23 cellular contexts compared by ENCODE assay signal in genomic region chr1:5364591-5364990, GRCh38.
"Had no signal": no experiment of that assay in that cellular context is flagged by ENCODE, and none has a peak within 500 bp of the region (broad histone marks: within the 10 kb centered on the region; RNA-seq: fewer than 3 reads in every experiment).

No MANE protein-coding gene starts in this region.

- ATAC-seq: left lobe of liver; mucosa of descending colon; natural killer cell treated with Interleukin-12 subunit alpha and Interleukin-12 subunit beta and Interleukin-15 and Interleukin-18, amount 100 ng/mL, for 72 hours; stimulated activated naive B cell treated with anti-CD40 and anti-IgM and Interleukin-4, amounts not matched to agents 10 μg/mL and 1 μg/mL and 100 μg/mL, for 72 hours; upper lobe of right lung had no signal

- H3K36me3 ChIP-seq: neutrophil, spleen, suprapubic skin, transverse colon, upper lobe of right lung, uterus had no signal

- H3K27ac ChIP-seq: dorsolateral prefrontal cortex, neutrophil, parathyroid adenoma, skin epidermis, spleen, suprapubic skin, transverse colon, upper lobe of right lung, uterus had no signal

- H3K36me3 Mint-ChIP-seq: memory B cell; mesothelial cell of epicardium; stimulated activated naive B cell treated with anti-CD40 and anti-IgM and Interleukin-4, amounts not matched to agents 10 μg/mL and 1 μg/mL and 100 μg/mL, for 72 hours had no signal

- H3K4me1 Mint-ChIP-seq: memory B cell; mesothelial cell of epicardium; naive B cell; stimulated activated naive B cell treated with anti-CD40 and anti-IgM and Interleukin-4, amounts not matched to agents 10 μg/mL and 1 μg/mL and 100 μg/mL, for 72 hours had no signal

- H3K9me3 ChIP-seq: mucosa of descending colon, neutrophil, suprapubic skin, transverse colon, upper lobe of right lung, uterus had no signal

- H3K4me1 ChIP-seq: parathyroid adenoma, spleen, suprapubic skin, transverse colon, upper lobe of right lung, uterus had no signal

- H3K4me3 Mint-ChIP-seq: memory B cell; mesothelial cell of epicardium; naive B cell; natural killer cell treated with Interleukin-12 subunit alpha and Interleukin-12 subunit beta and Interleukin-15 and Interleukin-18, amount 100 ng/mL, for 72 hours; neural crest cell; stimulated activated naive B cell treated with anti-CD40 and anti-IgM and Interleukin-4, amounts not matched to agents 10 μg/mL and 1 μg/mL and 100 μg/mL, for 72 hours; stimulated activated naive CD8-positive, alpha-beta T cell treated with anti-CD3 and anti-CD28 coated beads, Interleukin-15, Interleukin-2, amounts not matched to agents 100 ng/mL and 50 ng/mL, for 24 hours had no signal

- DNase-seq: dorsolateral prefrontal cortex; effector CD4-positive, alpha-beta T cell; kidney; mucosa of descending colon; naive B cell; spleen; stimulated activated CD4-positive, alpha-beta T cell treated with anti-CD3 and anti-CD28 coated beads, Interleukin-4, amount 100 ng/mL, for 4 hours; stimulated activated naive B cell treated with anti-CD40 and anti-IgM and Interleukin-4, amounts not matched to agents 10 μg/mL and 1 μg/mL and 100 μg/mL, for 72 hours; transverse colon; upper lobe of right lung; uterus had no signal

- H3K27me3 Mint-ChIP-seq: stimulated activated naive CD8-positive, alpha-beta T cell treated with anti-CD3 and anti-CD28 coated beads, Interleukin-15, Interleukin-2, amounts not matched to agents 100 ng/mL and 50 ng/mL, for 24 hours had no signal

- H3K4me3 ChIP-seq: dorsolateral prefrontal cortex, lung, mucosa of descending colon, skin epidermis, spleen, suprapubic skin, transverse colon, upper lobe of right lung, uterus had no signal

- H3K27ac Mint-ChIP-seq: memory B cell; mesothelial cell of epicardium; naive B cell; natural killer cell treated with Interleukin-12 subunit alpha and Interleukin-12 subunit beta and Interleukin-15 and Interleukin-18, amount 100 ng/mL, for 72 hours; progenitor cell of endocrine pancreas; stimulated activated naive B cell treated with anti-CD40 and anti-IgM and Interleukin-4, amounts not matched to agents 10 μg/mL and 1 μg/mL and 100 μg/mL, for 72 hours; stimulated activated naive CD8-positive, alpha-beta T cell treated with anti-CD3 and anti-CD28 coated beads, Interleukin-15, Interleukin-2, amounts not matched to agents 100 ng/mL and 50 ng/mL, for 24 hours had no signal

- H3K27me3 ChIP-seq: neutrophil, transverse colon, uterus had no signal

- H3K9me3 Mint-ChIP-seq: memory B cell; natural killer cell treated with Interleukin-12 subunit alpha and Interleukin-12 subunit beta and Interleukin-15 and Interleukin-18, amount 100 ng/mL, for 72 hours had no signal
